Comparison of ENCODE assay signal across 1 cellular context in genomic region chr2:229205704-229206103, GRCh38.
TF ChIP-seq lines count a peak whose summit lies in the region.

No MANE protein-coding gene starts in this region.

TF ChIP-seq in GM23338, 12 proteins besides CTCF, POLR2A, EP300 and RAD21 (continued from another document):
- TF ChIP-seq, protein P1, sequence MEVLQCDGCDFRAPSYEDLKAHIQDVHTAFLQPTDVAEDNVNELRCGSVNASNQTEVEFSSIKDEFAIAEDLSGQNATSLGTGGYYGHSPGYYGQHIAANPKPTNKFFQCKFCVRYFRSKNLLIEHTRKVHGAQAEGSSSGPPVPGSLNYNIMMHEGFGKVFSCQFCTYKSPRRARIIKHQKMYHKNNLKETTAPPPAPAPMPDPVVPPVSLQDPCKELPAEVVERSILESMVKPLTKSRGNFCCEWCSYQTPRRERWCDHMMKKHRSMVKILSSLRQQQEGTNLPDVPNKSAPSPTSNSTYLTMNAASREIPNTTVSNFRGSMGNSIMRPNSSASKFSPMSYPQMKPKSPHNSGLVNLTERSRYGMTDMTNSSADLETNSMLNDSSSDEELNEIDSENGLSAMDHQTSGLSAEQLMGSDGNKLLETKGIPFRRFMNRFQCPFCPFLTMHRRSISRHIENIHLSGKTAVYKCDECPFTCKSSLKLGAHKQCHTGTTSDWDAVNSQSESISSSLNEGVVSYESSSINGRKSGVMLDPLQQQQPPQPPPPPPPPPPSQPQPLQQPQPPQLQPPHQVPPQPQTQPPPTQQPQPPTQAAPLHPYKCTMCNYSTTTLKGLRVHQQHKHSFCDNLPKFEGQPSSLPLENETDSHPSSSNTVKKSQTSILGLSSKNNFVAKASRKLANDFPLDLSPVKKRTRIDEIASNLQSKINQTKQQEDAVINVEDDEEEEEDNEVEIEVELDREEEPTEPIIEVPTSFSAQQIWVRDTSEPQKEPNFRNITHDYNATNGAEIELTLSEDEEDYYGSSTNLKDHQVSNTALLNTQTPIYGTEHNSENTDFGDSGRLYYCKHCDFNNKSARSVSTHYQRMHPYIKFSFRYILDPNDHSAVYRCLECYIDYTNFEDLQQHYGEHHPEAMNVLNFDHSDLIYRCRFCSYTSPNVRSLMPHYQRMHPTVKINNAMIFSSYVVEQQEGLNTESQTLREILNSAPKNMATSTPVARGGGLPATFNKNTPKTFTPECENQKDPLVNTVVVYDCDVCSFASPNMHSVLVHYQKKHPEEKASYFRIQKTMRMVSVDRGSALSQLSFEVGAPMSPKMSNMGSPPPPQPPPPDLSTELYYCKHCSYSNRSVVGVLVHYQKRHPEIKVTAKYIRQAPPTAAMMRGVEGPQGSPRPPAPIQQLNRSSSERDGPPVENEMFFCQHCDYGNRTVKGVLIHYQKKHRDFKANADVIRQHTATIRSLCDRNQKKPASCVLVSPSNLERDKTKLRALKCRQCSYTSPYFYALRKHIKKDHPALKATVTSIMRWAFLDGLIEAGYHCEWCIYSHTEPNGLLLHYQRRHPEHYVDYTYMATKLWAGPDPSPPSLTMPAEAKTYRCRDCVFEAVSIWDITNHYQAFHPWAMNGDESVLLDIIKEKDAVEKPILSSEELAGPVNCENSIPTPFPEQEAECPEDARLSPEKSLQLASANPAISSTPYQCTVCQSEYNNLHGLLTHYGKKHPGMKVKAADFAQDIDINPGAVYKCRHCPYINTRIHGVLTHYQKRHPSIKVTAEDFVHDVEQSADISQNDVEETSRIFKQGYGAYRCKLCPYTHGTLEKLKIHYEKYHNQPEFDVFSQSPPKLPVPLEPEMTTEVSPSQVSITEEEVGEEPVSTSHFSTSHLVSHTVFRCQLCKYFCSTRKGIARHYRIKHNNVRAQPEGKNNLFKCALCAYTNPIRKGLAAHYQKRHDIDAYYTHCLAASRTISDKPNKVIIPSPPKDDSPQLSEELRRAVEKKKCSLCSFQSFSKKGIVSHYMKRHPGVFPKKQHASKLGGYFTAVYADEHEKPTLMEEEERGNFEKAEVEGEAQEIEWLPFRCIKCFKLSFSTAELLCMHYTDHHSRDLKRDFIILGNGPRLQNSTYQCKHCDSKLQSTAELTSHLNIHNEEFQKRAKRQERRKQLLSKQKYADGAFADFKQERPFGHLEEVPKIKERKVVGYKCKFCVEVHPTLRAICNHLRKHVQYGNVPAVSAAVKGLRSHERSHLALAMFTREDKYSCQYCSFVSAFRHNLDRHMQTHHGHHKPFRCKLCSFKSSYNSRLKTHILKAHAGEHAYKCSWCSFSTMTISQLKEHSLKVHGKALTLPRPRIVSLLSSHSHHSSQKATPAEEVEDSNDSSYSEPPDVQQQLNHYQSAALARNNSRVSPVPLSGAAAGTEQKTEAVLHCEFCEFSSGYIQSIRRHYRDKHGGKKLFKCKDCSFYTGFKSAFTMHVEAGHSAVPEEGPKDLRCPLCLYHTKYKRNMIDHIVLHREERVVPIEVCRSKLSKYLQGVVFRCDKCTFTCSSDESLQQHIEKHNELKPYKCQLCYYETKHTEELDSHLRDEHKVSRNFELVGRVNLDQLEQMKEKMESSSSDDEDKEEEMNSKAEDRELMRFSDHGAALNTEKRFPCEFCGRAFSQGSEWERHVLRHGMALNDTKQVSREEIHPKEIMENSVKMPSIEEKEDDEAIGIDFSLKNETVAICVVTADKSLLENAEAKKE (CRISPR knock-in tag; IDR thresholded peaks at IDR 0.05) = no peak
